In the genomic region with DNA sequence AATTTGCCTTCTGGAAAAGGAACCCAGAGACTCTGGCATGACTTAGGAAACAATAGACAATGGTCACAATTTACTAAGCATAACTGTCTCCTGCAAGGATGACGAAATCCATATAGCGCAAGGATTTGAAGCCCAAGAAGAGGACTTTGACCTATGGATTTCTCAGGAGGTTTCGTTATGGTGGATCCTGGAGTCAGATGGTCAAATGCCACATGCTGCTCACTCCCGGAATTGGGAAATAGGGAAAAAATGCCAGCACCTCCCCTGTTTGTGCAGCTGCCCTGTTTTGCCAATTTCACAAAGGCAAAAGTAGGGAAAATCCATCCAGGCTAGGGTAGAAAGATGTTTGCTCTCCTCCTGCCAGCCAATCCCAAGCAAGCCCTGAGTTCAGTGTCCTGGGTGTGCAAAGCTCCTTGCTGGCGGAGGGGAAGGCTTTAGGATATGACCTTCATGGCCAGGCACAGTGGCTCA, we compare ENCODE assay signal across 17 cellular contexts. TPM values are rescaled to one million over a fixed set of nuclear protein-coding genes. Genes with fewer than 3 reads are reported as not detected.
"Had no signal": no experiment of that assay in that cellular context is flagged by ENCODE, and none has a peak within 500 bp of the region (broad histone marks: within the 10 kb centered on the region; RNA-seq: fewer than 3 reads in every experiment).

No MANE protein-coding gene starts in this region.

- H3K9me3 ChIP-seq: gastrocnemius medialis, neutrophil, transverse colon had no signal

- ATAC-seq: activated CD8-positive, alpha-beta memory T cell treated with anti-CD3 and anti-CD28 coated beads, Interleukin-2, amount 10 ng/mL, durations not matched to agents 7 days and 5 days; gastrocnemius medialis; heart right ventricle; naive thymus-derived CD8-positive, alpha-beta T cell; stimulated activated memory B cell treated with anti-CD40 and anti-IgM and Interleukin-4, amounts not matched to agents 10 μg/mL and 1 μg/mL and 100 μg/mL, for 72 hours had no signal

- H3K27ac ChIP-seq: brain microvascular endothelial cell, gastrocnemius medialis, heart right ventricle, neutrophil, right atrium auricular region, transverse colon had no signal

- H3K4me3 ChIP-seq: gastrocnemius medialis, heart right ventricle, right atrium auricular region, transverse colon had no signal

- H3K36me3 ChIP-seq: brain microvascular endothelial cell, gastrocnemius medialis, heart right ventricle, neutrophil, right atrium auricular region, transverse colon had no signal

- DNase-seq: activated CD8-positive, alpha-beta memory T cell treated with anti-CD3 and anti-CD28 coated beads, Interleukin-2, amount 10 ng/mL, durations not matched to agents 7 days and 5 days; activated gamma-delta T cell; activated T-cell treated with anti-CD3 and anti-CD28 coated beads, Interleukin-2, amount 50 U/mL, for 48 hours; amygdala; brain microvascular endothelial cell; gastrocnemius medialis; heart right ventricle; midbrain; naive thymus-derived CD8-positive, alpha-beta T cell; stimulated activated CD4-positive, alpha-beta T cell treated with anti-CD3 and anti-CD28 coated beads, Interleukin-1b, Interleukin-23, amount 100 ng/mL, for 48 hours; transverse colon had no signal

- H3K4me1 ChIP-seq: gastrocnemius medialis, heart right ventricle, right atrium auricular region, transverse colon had no signal

- H3K27me3 ChIP-seq: right atrium auricular region had no signal

RNA-seq across cellular contexts. Expression of a gene that starts 23.4 kb away (rescaled TPM):
- total RNA-seq: activated CD8-positive, alpha-beta memory T cell treated with anti-CD3 and anti-CD28 coated beads, Interleukin-2, amount 10 ng/mL, durations not matched to agents 7 days and 5 days; gastrocnemius medialis; heart right ventricle; lower leg skin; naive thymus-derived CD8-positive, alpha-beta T cell; right atrium auricular region; transverse colon had no signal
- polyA plus RNA-seq: esophagus; heart right ventricle; keratinocyte; naive thymus-derived CD8-positive, alpha-beta T cell had no signal

RNA-seq across cellular contexts. Expression of a gene that starts 26.3 kb away (rescaled TPM):
- total RNA-seq: naive thymus-derived CD8-positive, alpha-beta T cell had no signal
- polyA plus RNA-seq: naive thymus-derived CD8-positive, alpha-beta T cell had no signal
